19 cellular contexts compared by ENCODE assay signal in the genomic region with DNA sequence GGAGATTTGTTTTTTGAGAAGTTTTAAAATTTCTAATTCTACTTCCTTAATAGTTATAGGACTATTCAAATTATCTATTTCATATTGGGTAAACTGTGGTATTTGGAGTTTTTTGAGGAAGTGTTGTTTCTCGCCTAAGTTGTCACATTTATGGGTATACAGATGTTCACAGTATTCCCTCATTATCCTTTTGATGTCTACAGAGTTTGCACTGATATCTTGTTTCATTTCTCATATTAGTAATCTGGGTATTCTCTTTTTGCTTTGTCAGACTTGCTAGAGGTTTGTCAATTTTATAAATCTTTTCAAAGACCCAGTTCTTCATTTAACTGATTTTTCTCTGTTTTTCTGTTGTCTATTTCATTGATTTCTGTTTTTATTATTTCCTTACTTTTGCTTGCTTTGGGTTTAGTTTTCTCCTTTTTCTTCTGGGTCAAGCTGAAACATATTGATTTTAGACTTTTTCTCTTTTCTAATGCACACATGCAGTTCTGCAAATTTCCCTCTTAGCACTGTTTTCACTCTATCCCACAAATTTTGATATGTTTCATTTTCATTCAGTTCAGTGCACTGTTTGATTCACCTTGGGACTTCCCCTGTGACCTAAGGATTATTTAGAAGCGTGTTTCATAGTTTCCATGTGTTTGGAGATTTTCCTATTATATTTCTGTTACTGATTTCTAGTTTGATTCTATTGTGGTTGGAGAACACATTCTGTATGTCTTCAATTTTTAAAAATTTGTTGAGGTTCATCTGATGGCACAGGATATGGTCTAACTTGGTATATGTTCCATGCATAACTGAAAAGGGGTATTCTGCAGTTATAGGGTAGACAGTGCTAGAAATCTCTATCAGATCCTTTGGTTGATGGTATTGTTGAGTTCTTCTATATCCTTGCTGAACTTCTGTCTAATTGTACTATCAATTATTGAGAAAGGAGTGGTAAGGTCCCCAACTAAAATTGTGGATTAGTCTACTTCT.
A peak's percentile ranks its signal among the peaks of the same experiment; 100 is the strongest.
DNase-seq lines count a peak whose midpoint lies in the region; ATAC-seq and TF ChIP-seq lines count a peak whose summit lies in the region.
"Had no signal": no experiment of that assay in that cellular context is flagged by ENCODE, and none has a peak within 500 bp of the region (broad histone marks: within the 10 kb centered on the region; RNA-seq: fewer than 3 reads in every experiment).

No MANE protein-coding gene starts in this region.

- ATAC-seq in activated CD8-positive, alpha-beta memory T cell treated with anti-CD3 and anti-CD28 coated beads, Interleukin-2, amount 10 ng/mL, durations not matched to agents 7 days and 5 days = peak; percentile 68
- peak; percentile 47 for ATAC-seq in GM21381 (IDR thresholded peaks at IDR 0.05; ENCODE audit: unreplicated experiment)
- peak; percentile 78 for ATAC-seq in HG03103 (IDR thresholded peaks at IDR 0.05; ENCODE audit: low read depth, unreplicated experiment)
- ATAC-seq in stimulated activated effector memory CD8-positive, alpha-beta T cell treated with anti-CD3 and anti-CD28 coated beads, Interleukin-12 subunit alpha, Interleukin-12 subunit beta, amount 100 ng/mL, for 72 hours = peak; percentile 91

- H3K14ac ChIP-seq in mesenchymal stem cell (ENCODE audit: low read length in 2 of 2) = no peak overlapping the region

- H2BK12ac ChIP-seq in mesenchymal stem cell (ENCODE audit: low read length in 2 of 2) = no peak overlapping the region

- H3K4me3 ChIP-seq in brain microvascular endothelial cell (ENCODE audit: low read depth, low read length) (no peak overlapping the region), mesenchymal stem cell (ENCODE audit: insufficient read depth in 1 of 2, low read depth in 1 of 2, low read length in 2 of 2) (no peak overlapping the region)
- H3K4me3 ChIP-seq: Peyer's patch had no signal

- no peak overlapping the region for H3K4ac ChIP-seq in mesenchymal stem cell (ENCODE audit: low read depth in 1 of 2, low read length in 2 of 2)

- H2AFZ ChIP-seq in mesenchymal stem cell (ENCODE audit: low read depth, low read length) = no peak overlapping the region

- no peak overlapping the region for H3K23ac ChIP-seq in mesenchymal stem cell (ENCODE audit: low read length in 2 of 2)

- no peak overlapping the region for H2BK120ac ChIP-seq in mesenchymal stem cell (ENCODE audit: low read depth, low read length)

- no peak overlapping the region for H3K18ac ChIP-seq in mesenchymal stem cell (ENCODE audit: low read depth in 1 of 2, low read length in 2 of 2)

- H3K27me3 ChIP-seq in brain microvascular endothelial cell (replicated peaks) (no peaks in the 10 kb centered on the region), mesenchymal stem cell (ENCODE audit: control insufficient read depth in 1 of 2, insufficient read depth in 1 of 2, low read length in 2 of 2) (no peaks in the 10 kb centered on the region)
- H3K27me3 ChIP-seq: Peyer's patch had no signal

- H3K4me2 ChIP-seq in mesenchymal stem cell (ENCODE audit: low read length, poor library complexity, severe bottlenecking) = no peak overlapping the region

- CTCF ChIA-PET in activated CD8-positive, alpha-beta memory T cell treated with anti-CD3 and anti-CD28 coated beads, Interleukin-2, amount 10 ng/mL, durations not matched to agents 7 days and 5 days (lab: Charles Lee) = no interaction called here

- no peak overlapping the region for H3K9ac ChIP-seq in mesenchymal stem cell (ENCODE audit: low read length)

- H3K36me3 Mint-ChIP-seq in activated CD8-positive, alpha-beta memory T cell treated with anti-CD3 and anti-CD28 coated beads, Interleukin-2, amount 10 ng/mL, durations not matched to agents 7 days and 5 days = peaks cover 29% of the 10 kb centered on the region
- H3K36me3 Mint-ChIP-seq in stimulated activated effector memory CD8-positive, alpha-beta T cell treated with anti-CD3 and anti-CD28 coated beads, Interleukin-12 subunit alpha, Interleukin-12 subunit beta, amount 100 ng/mL, for 72 hours = no peaks in the 10 kb centered on the region

- H3K36me3 ChIP-seq in brain microvascular endothelial cell (replicated peaks) (no peaks in the 10 kb centered on the region), mesenchymal stem cell (ENCODE audit: control insufficient read depth in 1 of 2, insufficient read depth in 2 of 2, low read depth in 1 of 2, low read length in 2 of 2) (peaks cover 0 to 6% of the 10 kb centered on the region in 2 experiments)
- H3K36me3 ChIP-seq: Peyer's patch had no signal

- in situ Hi-C loops in brain microvascular endothelial cell (cut with HindIII; ENCODE audit: low pct_ligation_motif_present, low sequenced_read_pairs) = no loop called here

- no peak overlapping the region for H4K8ac ChIP-seq in mesenchymal stem cell (ENCODE audit: low read length)

- H3K4me3 Mint-ChIP-seq in activated CD8-positive, alpha-beta memory T cell treated with anti-CD3 and anti-CD28 coated beads, Interleukin-2, amount 10 ng/mL, durations not matched to agents 7 days and 5 days = no peak overlapping the region
- H3K4me3 Mint-ChIP-seq in stimulated activated effector memory CD8-positive, alpha-beta T cell treated with anti-CD3 and anti-CD28 coated beads, Interleukin-12 subunit alpha, Interleukin-12 subunit beta, amount 100 ng/mL, for 72 hours = peak overlapping the region; percentile 10
- H3K4me3 Mint-ChIP-seq: H9 had no signal

- no peaks in the 10 kb centered on the region for H3K79me1 ChIP-seq in mesenchymal stem cell (replicated peaks; ENCODE audit: low read length, poor library complexity, severe bottlenecking)

- peak overlapping the region; percentile 25 for H3K27ac Mint-ChIP-seq in activated CD8-positive, alpha-beta memory T cell treated with anti-CD3 and anti-CD28 coated beads, Interleukin-2, amount 10 ng/mL, durations not matched to agents 7 days and 5 days
- H3K27ac Mint-ChIP-seq in stimulated activated effector memory CD8-positive, alpha-beta T cell treated with anti-CD3 and anti-CD28 coated beads, Interleukin-12 subunit alpha, Interleukin-12 subunit beta, amount 100 ng/mL, for 72 hours = peak overlapping the region; percentile 43
- H3K27ac Mint-ChIP-seq: H9 had no signal

- WGBS in mesenchymal stem cell = 83% methylated on average over 1 of the region's 2 CpGs

- H2BK15ac ChIP-seq in mesenchymal stem cell (ENCODE audit: low read depth, poor library complexity, severe bottlenecking) = no peak overlapping the region

- no peak overlapping the region for H4K91ac ChIP-seq in mesenchymal stem cell (ENCODE audit: low read length)

- no peak overlapping the region for H2BK5ac ChIP-seq in mesenchymal stem cell (ENCODE audit: low read depth, low read length, poor library complexity, severe bottlenecking)

- no peak for DNase-seq in activated CD8-positive, alpha-beta memory T cell treated with anti-CD3 and anti-CD28 coated beads, Interleukin-2, amount 10 ng/mL, durations not matched to agents 7 days and 5 days
- DNase-seq in activated CD8-positive, alpha-beta memory T cell treated with anti-CD3 and anti-CD28 coated beads for 24 hours = no peak
- no peak for DNase-seq in stimulated activated effector memory CD8-positive, alpha-beta T cell treated with anti-CD3 and anti-CD28 coated beads, Interleukin-12 subunit alpha, Interleukin-12 subunit beta, amount 100 ng/mL, for 72 hours (ENCODE audit: low spot score in 2 of 2)
- no peak for DNase-seq in activated effector memory CD4-positive, alpha-beta T cell treated with Interleukin-2 at 50 U/mL for 16 hours
- no peak for DNase-seq in brain microvascular endothelial cell
- no peak for DNase-seq in mesenchymal stem cell
- DNase-seq: activated CD4-positive, CD25-positive, alpha-beta regulatory T cell; activated gamma-delta T cell; caudate nucleus; COR-L47; GF-D8; H9; KBM-7; NCI-H1436; NCI-H510A; Peyer's patch; SW 1271 had no signal

- no peak overlapping the region for H3K27ac ChIP-seq in brain microvascular endothelial cell
- H3K27ac ChIP-seq in mesenchymal stem cell (ENCODE audit: low read length, poor library complexity, severe bottlenecking) = no peak overlapping the region
- H3K27ac ChIP-seq: Peyer's patch had no signal

- TF ChIP-seq CTCF in brain microvascular endothelial cell (IDR thresholded peaks at IDR 0.05; ENCODE audit: low read depth, low read length, missing control alignments) = no peak

- no peaks in the 10 kb centered on the region for H3K27me3 Mint-ChIP-seq in activated CD8-positive, alpha-beta memory T cell treated with anti-CD3 and anti-CD28 coated beads, Interleukin-2, amount 10 ng/mL, durations not matched to agents 7 days and 5 days

- peaks cover 5% of the 10 kb centered on the region for H3K9me3 ChIP-seq in mesenchymal stem cell (ENCODE audit: control insufficient read depth, low read length)
- H3K9me3 ChIP-seq: Peyer's patch had no signal

- H3K4me1 ChIP-seq in mesenchymal stem cell (ENCODE audit: control insufficient read depth, insufficient read depth, low read depth, low read length) = no peaks in the 10 kb centered on the region
- H3K4me1 ChIP-seq: Peyer's patch had no signal

- no peak overlapping the region for H2AK5ac ChIP-seq in mesenchymal stem cell (ENCODE audit: low read length, severe bottlenecking)

- H3K9me3 Mint-ChIP-seq in activated CD8-positive, alpha-beta memory T cell treated with anti-CD3 and anti-CD28 coated beads, Interleukin-2, amount 10 ng/mL, durations not matched to agents 7 days and 5 days (ENCODE audit: low read depth) = peaks cover 10% of the 10 kb centered on the region
- H3K9me3 Mint-ChIP-seq in stimulated activated effector memory CD8-positive, alpha-beta T cell treated with anti-CD3 and anti-CD28 coated beads, Interleukin-12 subunit alpha, Interleukin-12 subunit beta, amount 100 ng/mL, for 72 hours = peaks cover 2% of the 10 kb centered on the region

- H3K4me1 Mint-ChIP-seq in activated CD8-positive, alpha-beta memory T cell treated with anti-CD3 and anti-CD28 coated beads, Interleukin-2, amount 10 ng/mL, durations not matched to agents 7 days and 5 days = peaks cover 26% of the 10 kb centered on the region
- peaks cover 32% of the 10 kb centered on the region for H3K4me1 Mint-ChIP-seq in stimulated activated effector memory CD8-positive, alpha-beta T cell treated with anti-CD3 and anti-CD28 coated beads, Interleukin-12 subunit alpha, Interleukin-12 subunit beta, amount 100 ng/mL, for 72 hours
